ENCODE assay signal across 11 cellular contexts in the genomic region with DNA sequence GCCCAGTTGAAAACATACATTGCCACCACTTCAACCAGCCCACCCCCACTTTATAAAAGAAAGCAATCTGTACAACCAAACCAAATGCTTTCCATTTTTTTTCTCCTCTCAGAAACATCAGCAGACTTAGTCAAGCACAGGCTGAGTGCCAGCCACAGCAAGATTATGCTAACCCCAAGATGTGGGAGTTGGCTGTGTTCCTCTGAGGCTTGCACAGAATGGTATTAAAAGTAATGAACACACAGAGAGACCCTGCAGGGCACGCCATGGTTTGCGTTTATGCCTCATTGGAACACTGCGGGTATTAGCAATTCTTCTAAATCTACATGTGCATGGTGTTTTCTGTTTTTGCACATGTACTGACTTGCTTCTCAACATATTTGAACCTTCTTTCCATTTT.
DNase-seq lines count a peak whose midpoint lies in the region; ATAC-seq lines count a peak whose summit lies in the region.
"Had no signal": no experiment of that assay in that cellular context is flagged by ENCODE, and none has a peak within 500 bp of the region (broad histone marks: within the 10 kb centered on the region; RNA-seq: fewer than 3 reads in every experiment).

No MANE protein-coding gene starts in this region.

- intact Hi-C loops in left cardiac atrium (cut with DNase I), result no loop called here

- peak; percentile 42 for DNase-seq in EH (ENCODE audit: low read depth)
- peak in 30 of 58 donors; percentile 2 to 58 (median 21) for DNase-seq in anterior cingulate cortex (lab: John Stamatoyannopoulos, UW)
- peak; percentile 69 for DNase-seq in left cardiac atrium
- DNase-seq in NCI-H2171 treated with DMSO at 0.1 percent for 48 hours (lab: John Stamatoyannopoulos, UW), result no peak
- no peak for DNase-seq in central memory CD4-positive, alpha-beta T cell
- DNase-seq in NCI-H526 treated with DMSO at 0.1 percent for 48 hours (lab: John Stamatoyannopoulos, UW), result no peak
- DNase-seq: activated naive CD4-positive, alpha-beta T cell treated with anti-CD3 and anti-CD28 coated beads for 36 hours; DMS53 had no signal

- no peak overlapping the region for H3K9ac ChIP-seq in skeletal muscle satellite cell (ENCODE audit: low read depth, low read length)

- H3K4me3 ChIP-seq in skeletal muscle satellite cell (ENCODE audit: low read length), result no peak overlapping the region
- H3K4me3 ChIP-seq: K562 had no signal

- H3K9me3 ChIP-seq in skeletal muscle satellite cell (replicated peaks; ENCODE audit: low read length), result no peaks in the 10 kb centered on the region

- peaks cover 35% of the 10 kb centered on the region for H3K4me1 ChIP-seq in skeletal muscle satellite cell (ENCODE audit: control insufficient read depth, insufficient read depth, low read length)

- peak overlapping the region; percentile 71 for H3K4me2 ChIP-seq in skeletal muscle satellite cell (ENCODE audit: low read length)

- H3K27me3 ChIP-seq in skeletal muscle satellite cell (ENCODE audit: control insufficient read depth, insufficient read depth, low read length), result no peaks in the 10 kb centered on the region

- no peaks in the 10 kb centered on the region for H3K36me3 ChIP-seq in skeletal muscle satellite cell (ENCODE audit: insufficient read depth, low read length)

- ATAC-seq in left cardiac atrium (peak; percentile 80 to 93), GM18870 (IDR thresholded peaks at IDR 0.05; ENCODE audit: unreplicated experiment) (no peak)
- ATAC-seq: K562 had no signal

Comparison
In these comparisons a context has a peak if more than half of its experiments do, and no peak if none do; other contexts are left out.
1. DNase-seq: peak in EH (single experiment), anterior cingulate cortex (30 of 58) and left cardiac atrium (single experiment); none in NCI-H2171 treated with DMSO at 0.1 percent for 48 hours (single experiment), central memory CD4-positive, alpha-beta T cell (single experiment) and NCI-H526 treated with DMSO at 0.1 percent for 48 hours (single experiment).